In the genomic region with DNA sequence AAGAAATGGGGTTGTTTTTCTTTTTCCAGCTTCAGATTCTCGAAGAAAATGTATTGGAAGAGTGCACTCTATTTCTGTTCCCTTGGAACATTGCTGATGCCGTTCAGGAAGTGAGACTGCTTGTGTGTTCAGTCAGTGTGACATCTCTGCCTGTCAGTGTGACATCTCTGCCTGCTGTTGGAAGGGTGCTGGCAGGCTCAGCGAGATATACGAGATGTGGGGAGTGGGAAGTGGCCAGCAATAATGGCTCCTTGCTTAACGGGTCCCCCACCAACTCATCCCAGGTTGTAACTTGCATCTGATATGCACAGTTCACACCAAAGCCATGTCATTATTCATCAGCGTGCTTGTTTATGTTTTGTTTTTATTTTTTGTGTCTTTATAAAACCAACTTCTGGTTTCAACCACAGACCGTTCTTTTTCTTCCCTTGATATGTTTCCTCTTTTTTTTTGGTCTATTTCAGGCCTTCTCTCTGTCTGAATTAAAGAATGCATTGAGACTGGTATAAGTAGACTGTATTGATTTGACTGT, we compare ENCODE assay signal across 8 cellular contexts.
DNase-seq lines count a peak whose midpoint lies in the region; ATAC-seq and TF ChIP-seq lines count a peak whose summit lies in the region.

No MANE protein-coding gene starts in this region.

- peak overlapping the region; percentile 57 for H3K4me3 Mint-ChIP-seq in stimulated activated naive CD8-positive, alpha-beta T cell treated with anti-CD3 and anti-CD28 coated beads, Interleukin-15, Interleukin-2, amounts not matched to agents 100 ng/mL and 50 ng/mL, for 24 hours

- no peak for DNase-seq in stimulated activated naive CD8-positive, alpha-beta T cell treated with anti-CD3 and anti-CD28 coated beads, Interleukin-15, Interleukin-2, amounts not matched to agents 100 U/mL and 50 U/mL, for 24 hours
- DNase-seq in caudate nucleus (lab: John Stamatoyannopoulos, UW) (peak in 6 of 61 donors; percentile 13 to 46 (median 32)), adrenal gland (no peak), NCI-H1436 treated with DMSO at 0.1 percent for 48 hours (lab: John Stamatoyannopoulos, UW) (no peak), GF-D8 (lab: John Stamatoyannopoulos, UW) (no peak)

- no peak for ATAC-seq in stimulated activated naive CD8-positive, alpha-beta T cell treated with anti-CD3 and anti-CD28 coated beads, Interleukin-15, Interleukin-2, amounts not matched to agents 100 U/mL and 50 U/mL, for 24 hours
- peak; percentile 42 for ATAC-seq in HG03159 (IDR thresholded peaks at IDR 0.05; ENCODE audit: unreplicated experiment)
- ATAC-seq in HG02970 (IDR thresholded peaks at IDR 0.05; ENCODE audit: low FRiP score, unreplicated experiment): no peak

- H3K4me1 ChIP-seq in adrenal gland (replicated peaks in 1 of 2): peaks cover 0 to 39% of the 10 kb centered on the region in 2 donors

- no peak for TF ChIP-seq POLR2A in adrenal gland (IDR thresholded peaks at IDR 0.05)

- WGBS in adrenal gland, 4 donors: 70 to 86% (median 72%) methylated on average over 7 of the region's 7 CpGs

- peaks cover 83% of the 10 kb centered on the region for H3K4me1 Mint-ChIP-seq in stimulated activated naive CD8-positive, alpha-beta T cell treated with anti-CD3 and anti-CD28 coated beads, Interleukin-15, Interleukin-2, amounts not matched to agents 100 ng/mL and 50 ng/mL, for 24 hours (ENCODE audit: low read depth)

- H3K9me3 ChIP-seq in adrenal gland (replicated peaks in 1 of 3): no peaks in the 10 kb centered on the region

- no peak overlapping the region for H3K4me3 ChIP-seq in adrenal gland

- no peak for TF ChIP-seq CTCF in adrenal gland (IDR thresholded peaks at IDR 0.05)

- no peaks in the 10 kb centered on the region for H3K9me3 Mint-ChIP-seq in stimulated activated naive CD8-positive, alpha-beta T cell treated with anti-CD3 and anti-CD28 coated beads, Interleukin-15, Interleukin-2, amounts not matched to agents 100 ng/mL and 50 ng/mL, for 24 hours

- H3K27me3 Mint-ChIP-seq in stimulated activated naive CD8-positive, alpha-beta T cell treated with anti-CD3 and anti-CD28 coated beads, Interleukin-15, Interleukin-2, amounts not matched to agents 100 ng/mL and 50 ng/mL, for 24 hours: no peaks in the 10 kb centered on the region

- no peaks in the 10 kb centered on the region for H3K27me3 ChIP-seq in adrenal gland

- peaks cover 35% of the 10 kb centered on the region for H3K36me3 Mint-ChIP-seq in stimulated activated naive CD8-positive, alpha-beta T cell treated with anti-CD3 and anti-CD28 coated beads, Interleukin-15, Interleukin-2, amounts not matched to agents 100 ng/mL and 50 ng/mL, for 24 hours (ENCODE audit: low read depth)

- peak overlapping the region; percentile 68 for H3K27ac ChIP-seq in caudate nucleus (ENCODE audit: low read depth, low read length)
- peak overlapping the region in 2 of 5 donors; percentile 53 to 66 for H3K27ac ChIP-seq in adrenal gland

- intact Hi-C loops in adrenal gland (cut with DNase I): loop anchor here in 1 of 2 donors (10.0 kb wide), 1 partner anchor 52 kb away; no protein-coding TSS in a partner anchor

- H3K36me3 ChIP-seq in adrenal gland (replicated peaks in 1 of 2): no peaks in the 10 kb centered on the region

- H3K27ac Mint-ChIP-seq in stimulated activated naive CD8-positive, alpha-beta T cell treated with anti-CD3 and anti-CD28 coated beads, Interleukin-15, Interleukin-2, amounts not matched to agents 100 ng/mL and 50 ng/mL, for 24 hours: peak overlapping the region; percentile 89
